Comparison of ENCODE assay signal across 8 cellular contexts in genomic region chrX:19344207-19344534, GRCh38. TPM values are rescaled to one million over a fixed set of nuclear protein-coding genes. Genes with fewer than 3 reads are reported as not detected.
DNase-seq lines count a peak whose midpoint lies in the region; TF ChIP-seq lines count a peak whose summit lies in the region.

No MANE protein-coding gene starts in this region.

- H3K27ac ChIP-seq in coronary artery (peak overlapping the region; percentile 69 to 83), neural cell (ENCODE audit: low read length) (no peak overlapping the region)

- no peak for TF ChIP-seq EP300 in neural cell (conservative IDR thresholded peaks at IDR 0.05; ENCODE audit: poor library complexity, severe bottlenecking)

- H3K4me3 ChIP-seq in coronary artery: peak overlapping the region; percentile 76
- H3K4me3 ChIP-seq in neural cell (ENCODE audit: low read length): peak overlapping the region; percentile 82

- H3K27ac Mint-ChIP-seq in activated naive CD4-positive, alpha-beta T cell treated with anti-CD3 and anti-CD28 coated beads, Interleukin-2, amount 10 ng/mL, durations not matched to agents 7 days and 5 days: peak overlapping the region; percentile 90
- peak overlapping the region; percentile 73 to 92 (median 73) for H3K27ac Mint-ChIP-seq in IgD-negative memory B cell

- CTCF ChIA-PET in activated naive CD4-positive, alpha-beta T cell treated with anti-CD3 and anti-CD28 coated beads, Interleukin-2, amount 10 ng/mL, durations not matched to agents 7 days and 5 days (lab: Charles Lee): interaction anchor here (1.1 kb wide), 1 partner anchor 8 kb away, joined by 3 read pairs; no protein-coding TSS in a partner anchor

- H3K4me2 ChIP-seq in neural cell (ENCODE audit: low read length): peak overlapping the region; percentile 30

- peaks cover 8% of the 10 kb centered on the region for H3K79me2 ChIP-seq in neural cell (replicated peaks; ENCODE audit: insufficient read depth, low read length)

- H3K4me3 Mint-ChIP-seq in activated naive CD4-positive, alpha-beta T cell treated with anti-CD3 and anti-CD28 coated beads, Interleukin-2, amount 10 ng/mL, durations not matched to agents 7 days and 5 days: peak overlapping the region; percentile 84
- peak overlapping the region; percentile 86 to 95 (median 94) for H3K4me3 Mint-ChIP-seq in IgD-negative memory B cell

- no peaks in the 10 kb centered on the region for H3K9me3 Mint-ChIP-seq in activated naive CD4-positive, alpha-beta T cell treated with anti-CD3 and anti-CD28 coated beads, Interleukin-2, amount 10 ng/mL, durations not matched to agents 7 days and 5 days
- no peaks in the 10 kb centered on the region for H3K9me3 Mint-ChIP-seq in IgD-negative memory B cell

- no peak for TF ChIP-seq RAD21 in neural cell (conservative IDR thresholded peaks at IDR 0.05)

- no peaks in the 10 kb centered on the region for H3K27me3 ChIP-seq in neural cell (ENCODE audit: insufficient read depth, low read depth, low read length)

- peaks cover 22% of the 10 kb centered on the region for H3K4me1 Mint-ChIP-seq in activated naive CD4-positive, alpha-beta T cell treated with anti-CD3 and anti-CD28 coated beads, Interleukin-2, amount 10 ng/mL, durations not matched to agents 7 days and 5 days
- peaks cover 5 to 14% (median 7%) of the 10 kb centered on the region in 3 donors for H3K4me1 Mint-ChIP-seq in IgD-negative memory B cell

- peak overlapping the region; percentile 65 for H3K9ac ChIP-seq in neural cell (ENCODE audit: low read length)

- H3K36me3 Mint-ChIP-seq in activated naive CD4-positive, alpha-beta T cell treated with anti-CD3 and anti-CD28 coated beads, Interleukin-2, amount 10 ng/mL, durations not matched to agents 7 days and 5 days: peaks cover 3% of the 10 kb centered on the region
- H3K36me3 Mint-ChIP-seq in IgD-negative memory B cell: peaks cover 3% of the 10 kb centered on the region

- H2AFZ ChIP-seq in neural cell (ENCODE audit: low read depth, low read length): no peak overlapping the region

- no peaks in the 10 kb centered on the region for H3K9me3 ChIP-seq in neural cell (ENCODE audit: low read length)

- H4K20me1 ChIP-seq in neural cell (ENCODE audit: insufficient read depth): no peaks in the 10 kb centered on the region

- TF ChIP-seq CTCF in coronary artery (IDR thresholded peaks at IDR 0.05) (no peak), neural cell (IDR thresholded peaks at IDR 0.05; ENCODE audit: poor library complexity, severe bottlenecking) (no peak)

- no peak for DNase-seq in activated naive CD4-positive, alpha-beta T cell treated with anti-CD3 and anti-CD28 coated beads, Interleukin-2, amount 10 ng/mL, durations not matched to agents 7 days and 5 days
- no peak for DNase-seq in activated naive CD4-positive, alpha-beta T cell treated with Interleukin-2 at 50 U/mL for 16 hours
- no peak for DNase-seq in coronary artery (ENCODE audit: low spot score)
- no peak for DNase-seq in NCI-H2107 (lab: John Stamatoyannopoulos, UW)
- no peak for DNase-seq in DMS153 treated with DMSO at 0.1 percent for 48 hours (lab: John Stamatoyannopoulos, UW; ENCODE audit: unreplicated experiment)
- no peak for DNase-seq in NCI-H2196 (lab: John Stamatoyannopoulos, UW; ENCODE audit: unreplicated experiment)

- H3F3A ChIP-seq in neural cell (ENCODE audit: insufficient read depth, low read length, poor library complexity, severe bottlenecking): no peaks in the 10 kb centered on the region

- no peaks in the 10 kb centered on the region for H3K9me2 ChIP-seq in neural cell (ENCODE audit: insufficient read depth, low read length)

- H3K36me3 ChIP-seq in neural cell (ENCODE audit: insufficient read depth, low read length): no peaks in the 10 kb centered on the region

- H3K27me3 Mint-ChIP-seq in activated naive CD4-positive, alpha-beta T cell treated with anti-CD3 and anti-CD28 coated beads, Interleukin-2, amount 10 ng/mL, durations not matched to agents 7 days and 5 days: no peaks in the 10 kb centered on the region
- H3K27me3 Mint-ChIP-seq in IgD-negative memory B cell: peaks cover 2% of the 10 kb centered on the region

TF ChIP-seq in neural cell, 6 proteins besides CTCF, POLR2A, EP300 and RAD21:
- TF ChIP-seq EZH2 (IDR thresholded peaks at IDR 0.05; ENCODE audit: borderline replicate concordance, insufficient read depth, low read length, poor library complexity, severe bottlenecking): no peak
- no peak for TF ChIP-seq TAF1 (IDR thresholded peaks at IDR 0.05; ENCODE audit: low read depth)
- TF ChIP-seq SMC3 (conservative IDR thresholded peaks at IDR 0.05; ENCODE audit: poor library complexity): no peak
- TF ChIP-seq REST (IDR thresholded peaks at IDR 0.05; ENCODE audit: borderline replicate concordance): no peak
- no peak for TF ChIP-seq POLR2AphosphoS5 (IDR thresholded peaks at IDR 0.05)
- no peak for TF ChIP-seq MXI1 (conservative IDR thresholded peaks at IDR 0.05; ENCODE audit: poor library complexity, severe bottlenecking)
TF ChIP-seq in neural cell: peak in this region for 0.

RNA-seq across cellular contexts. Expression of gene PDHA1, which starts 0.4 kb away (rescaled TPM):
- polyA plus RNA-seq in IgD-negative memory B cell: 96.4 TPM
- polyA plus RNA-seq in neural cell: 224 and 241 TPM in 2 replicates
- polyA minus RNA-seq in neural cell: 42.6 and 76.5 TPM in 2 replicates
